ENCODE assay signal across 13 cellular contexts in genomic region chr16:85928411-85928820, GRCh38. TPM values are rescaled to one million over a fixed set of nuclear protein-coding genes. Genes with fewer than 3 reads are reported as not detected.
DNase-seq lines count a peak whose midpoint lies in the region; ATAC-seq and TF ChIP-seq lines count a peak whose summit lies in the region.
"Had no signal": no experiment of that assay in that cellular context is flagged by ENCODE, and none has a peak within 500 bp of the region (broad histone marks: within the 10 kb centered on the region; RNA-seq: fewer than 3 reads in every experiment).

No MANE protein-coding gene starts in this region.

- no peaks in the 10 kb centered on the region for H3K36me3 ChIP-seq in gastrocnemius medialis

- H3K27me3 ChIP-seq in gastrocnemius medialis = peaks cover 4 to 32% (median 9%) of the 10 kb centered on the region in 3 donors

- no peaks in the 10 kb centered on the region for H3K4me1 ChIP-seq in gastrocnemius medialis

- no peak for TF ChIP-seq POLR2A in gastrocnemius medialis (IDR thresholded peaks at IDR 0.05)

- no peak overlapping the region for H3K27ac ChIP-seq in gastrocnemius medialis
- H3K27ac ChIP-seq: 22Rv1 had no signal

- TF ChIP-seq CTCF in fibroblast of villous mesenchyme (IDR thresholded peaks at IDR 0.05; ENCODE audit: insufficient read depth, low read depth, low read length) (no peak), gastrocnemius medialis (IDR thresholded peaks at IDR 0.05 in 4 of 5, conservative IDR thresholded peaks at IDR 0.05 in 1 of 5) (no peak)

- intact Hi-C loops in gastrocnemius medialis (cut with DNase I; ENCODE audit: low total_unique reads) = no loop called here

- peak; percentile 21 to 45 for ATAC-seq in gastrocnemius medialis
- ATAC-seq in GM18873 (IDR thresholded peaks at IDR 0.05; ENCODE audit: low FRiP score, unreplicated experiment) = no peak

- no peaks in the 10 kb centered on the region for H3K9me3 ChIP-seq in gastrocnemius medialis

- in situ Hi-C loops in gastrocnemius medialis (cut with MboI; ENCODE audit: low sequenced_read_pairs in 4 of 4) = no loop called here

- peak; percentile 63 for DNase-seq in DMS 273 (lab: John Stamatoyannopoulos, UW; ENCODE audit: unreplicated experiment)
- DNase-seq in DMS 273 treated with DMSO at 0.1 percent for 48 hours (lab: John Stamatoyannopoulos, UW) = no peak
- DNase-seq in NOMO-1 treated with DMSO at 0.1 percent for 48 hours (lab: John Stamatoyannopoulos, UW; ENCODE audit: unreplicated experiment) = peak; percentile 99
- peak; percentile 69 for DNase-seq in fibroblast of villous mesenchyme (ENCODE audit: low read depth)
- peak; percentile 13 to 37 for DNase-seq in gastrocnemius medialis
- DNase-seq in NK-92 treated with Interleukin-12 subunit alpha and Interleukin-12 subunit beta, amount 100 ng/mL, for 24 hours (lab: John Stamatoyannopoulos, UW) = no peak
- no peak for DNase-seq in HPDE6-E6E7 (ENCODE audit: extremely low spot score)
- DNase-seq: central memory CD4-positive, alpha-beta T cell; GDM1 had no signal

- H3K4me3 ChIP-seq in fibroblast of villous mesenchyme (ENCODE audit: low read depth, low read length) (no peak overlapping the region), gastrocnemius medialis (no peak overlapping the region)

RNA-seq across cellular contexts. Expression of gene IRF8, which starts 29.5 kb away (rescaled TPM):
- total RNA-seq in fibroblast of villous mesenchyme (not detected in 2 replicates), gastrocnemius medialis (1 to 10 TPM; 1.5 to 3.1 (median 2.8) TPM)
- total RNA-seq: myocyte, NCI-H460 had no signal

Comparison
In these comparisons a context has a peak if more than half of its experiments do, and no peak if none do; other contexts are left out.
1. DNase-seq: peak in DMS 273 (single experiment), NOMO-1 treated with DMSO at 0.1 percent for 48 hours (single experiment), fibroblast of villous mesenchyme (single experiment) and gastrocnemius medialis (2 of 2); none in DMS 273 treated with DMSO at 0.1 percent for 48 hours (single experiment), NK-92 treated with Interleukin-12 subunit alpha and Interleukin-12 subunit beta, amount 100 ng/mL, for 24 hours (single experiment) and HPDE6-E6E7 (single experiment).